In genomic region chr2:96526101-96526591, GRCh38 we compare ENCODE assay signal across 22 cellular contexts. TPM values are rescaled to one million over a fixed set of nuclear protein-coding genes. Genes with fewer than 3 reads are reported as not detected.
DNase-seq lines count a peak whose midpoint lies in the region; ATAC-seq and TF ChIP-seq lines count a peak whose summit lies in the region.
"Had no signal": no experiment of that assay in that cellular context is flagged by ENCODE, and none has a peak within 500 bp of the region (broad histone marks: within the 10 kb centered on the region; RNA-seq: fewer than 3 reads in every experiment).

No MANE protein-coding gene starts in this region.

- intact Hi-C loops in left ventricle myocardium superior (cut with micrococcal nuclease), result no loop called here
- intact Hi-C loops in left cardiac atrium (cut with DNase I), result no loop called here
- intact Hi-C loops in uterus (cut with DNase I; ENCODE audit: low total_unique reads), result no loop called here

- no peak overlapping the region for H3K4me3 ChIP-seq in RWPE2 (ENCODE audit: severe bottlenecking)
- H3K4me3 ChIP-seq in endodermal cell (ENCODE audit: low read length), result no peak overlapping the region
- no peak overlapping the region for H3K4me3 ChIP-seq in uterus
- H3K4me3 ChIP-seq: body of pancreas had no signal

- no peak overlapping the region for H3K4me3 Mint-ChIP-seq in endodermal cell

- 91 to 99% methylated on average over 12 of the region's 12 CpGs for WGBS in endodermal cell (ENCODE audit: insufficient coverage in 1 of 2, insufficient read length in 1 of 2), 2 experiments

- no peaks in the 10 kb centered on the region for H3K36me3 Mint-ChIP-seq in endodermal cell (ENCODE audit: low read depth)
- H3K36me3 Mint-ChIP-seq: activated naive CD4-positive, alpha-beta T cell treated with anti-CD3 and anti-CD28 coated beads, Interleukin-2, amount 10 ng/mL, durations not matched to agents 7 days and 5 days had no signal

- H3K27me3 Mint-ChIP-seq in endodermal cell (ENCODE audit: insufficient read depth), result peaks cover 46% of the 10 kb centered on the region

- H3K4me1 ChIP-seq in RWPE2 (ENCODE audit: insufficient read depth, poor library complexity, severe bottlenecking) (no peaks in the 10 kb centered on the region), endodermal cell (ENCODE audit: control insufficient read depth, insufficient read depth, low read length) (no peaks in the 10 kb centered on the region), uterus (peaks cover 8 to 12% of the 10 kb centered on the region in 2 donors)
- H3K4me1 ChIP-seq: BE2C, body of pancreas had no signal

- TF ChIP-seq POLR2A in uterus (IDR thresholded peaks at IDR 0.05), result no peak

- H3K36me3 ChIP-seq in RWPE2 (ENCODE audit: low read depth) (no peaks in the 10 kb centered on the region), endodermal cell (ENCODE audit: control insufficient read depth, insufficient read depth, low read length) (no peaks in the 10 kb centered on the region), uterus (no peaks in the 10 kb centered on the region)
- H3K36me3 ChIP-seq: BE2C had no signal

- no peaks in the 10 kb centered on the region for H3K9me3 Mint-ChIP-seq in endodermal cell
- H3K9me3 Mint-ChIP-seq: activated naive CD4-positive, alpha-beta T cell treated with anti-CD3 and anti-CD28 coated beads, Interleukin-2, amount 10 ng/mL, durations not matched to agents 7 days and 5 days; nephron progenitor cell had no signal

- H3K4me1 Mint-ChIP-seq in endodermal cell, result no peaks in the 10 kb centered on the region

- DNase-seq in left ventricle myocardium superior (peak; percentile 19), left cardiac atrium (no peak), RWPE2 (ENCODE audit: low spot score) (peak; percentile 35), endodermal cell (peak; percentile 41), uterus (no peak), NCI-H1930 (lab: John Stamatoyannopoulos, UW) (no peak), DMS153 (lab: John Stamatoyannopoulos, UW) (no peak), amygdala (lab: John Stamatoyannopoulos, UW) (no peak)
- DNase-seq: activated naive CD4-positive, alpha-beta T cell treated with anti-CD3 and anti-CD28 coated beads, Interleukin-2, amount 10 ng/mL, durations not matched to agents 7 days and 5 days; BE2C; GF-D8; hippocampal formation; kidney; mesendoderm; NCI-H1417 treated with DMSO at 0.1 percent for 48 hours; nephron progenitor cell; stimulated activated CD4-positive, alpha-beta T cell treated with anti-CD3 and anti-CD28 coated beads, Interleukin-4, amount 100 ng/mL, for 4 hours; testis had no signal

- ATAC-seq in left ventricle myocardium superior (no peak), left cardiac atrium (no peak), RWPE2 (ENCODE audit: low read depth) (no peak)
- ATAC-seq: body of pancreas had no signal

- no peak overlapping the region for H3K27ac Mint-ChIP-seq in endodermal cell
- H3K27ac Mint-ChIP-seq: nephron progenitor cell had no signal

- H3K9me3 ChIP-seq in RWPE2 (ENCODE audit: severe bottlenecking), result no peaks in the 10 kb centered on the region
- no peaks in the 10 kb centered on the region for H3K9me3 ChIP-seq in endodermal cell (ENCODE audit: control insufficient read depth, low read length)
- no peaks in the 10 kb centered on the region for H3K9me3 ChIP-seq in uterus
- H3K9me3 ChIP-seq: BE2C, body of pancreas, testis had no signal

- no peak overlapping the region for H3K9ac ChIP-seq in endodermal cell (ENCODE audit: extremely low read depth, low read length, poor library complexity, severe bottlenecking)

- no peak for TF ChIP-seq CTCF in RWPE2 (IDR thresholded peaks at IDR 0.05; ENCODE audit: poor library complexity, severe bottlenecking)
- TF ChIP-seq CTCF in endodermal cell (conservative IDR thresholded peaks at IDR 0.05), result no peak
- no peak for TF ChIP-seq CTCF in uterus (IDR thresholded peaks at IDR 0.05)

- H3K27me3 ChIP-seq in RWPE2 (ENCODE audit: insufficient read depth, poor library complexity, severe bottlenecking) (no peaks in the 10 kb centered on the region), endodermal cell (ENCODE audit: control insufficient read depth, insufficient read depth, low read length, poor library complexity, severe bottlenecking) (peaks cover 29% of the 10 kb centered on the region), uterus (no peaks in the 10 kb centered on the region)
- H3K27me3 ChIP-seq: BE2C, body of pancreas, testis had no signal

- H3K27ac ChIP-seq in RWPE2 (ENCODE audit: poor library complexity, severe bottlenecking) (no peak overlapping the region), endodermal cell (ENCODE audit: low read depth, low read length) (no peak overlapping the region), uterus (peak overlapping the region; percentile 100)
- H3K27ac ChIP-seq: body of pancreas had no signal

RNA-seq across cellular contexts. Expression of gene ARID5A, which starts 10.4 kb away (rescaled TPM):
- total RNA-seq in left ventricle myocardium superior (6.9 TPM), left cardiac atrium (10 to 100 TPM; 10.5 to 24.1 TPM), endodermal cell (1 to 10 TPM; 1.8 to 3.5 TPM), uterus (10 to 100 TPM; 15.1 to 73.5 (median 36.3) TPM)
- polyA plus RNA-seq in endodermal cell (2013, experiment 1 of 2), result 6.4 TPM
- 6.9 TPM for polyA plus RNA-seq in endodermal cell (2013, experiment 2 of 2)

RNA-seq across cellular contexts. Expression of gene NEURL3, which starts 21.0 kb away (rescaled TPM):
- total RNA-seq in left ventricle myocardium superior, result not detected
- under 1 TPM in 1 of 2 donors, not detected in 1; 0.31 TPM for total RNA-seq in left cardiac atrium
- total RNA-seq in endodermal cell, result not detected
- polyA plus RNA-seq in endodermal cell (2013, experiment 1 of 2), result not detected
- not detected for polyA plus RNA-seq in endodermal cell (2013, experiment 2 of 2)
- total RNA-seq in uterus, result not detected
- total RNA-seq: fibroblast of villous mesenchyme, pulmonary artery endothelial cell, smooth muscle cell had no signal

Comparison
In these comparisons a context has a peak if more than half of its experiments do, and no peak if none do; other contexts are left out.
1. DNase-seq: peak in left ventricle myocardium superior (single experiment), RWPE2 (single experiment) and endodermal cell (single experiment); none in left cardiac atrium (single experiment), uterus (0 of 2), NCI-H1930 (0 of 2), DMS153 (single experiment) and amygdala (0 of 56).
2. H3K27ac ChIP-seq: peak in uterus (2 of 2); none in RWPE2 (single experiment) and endodermal cell (single experiment).